9 cellular contexts compared by ENCODE assay signal in genomic region chr7:102064361-102065025, GRCh38.
DNase-seq lines count a peak whose midpoint lies in the region; ATAC-seq and TF ChIP-seq lines count a peak whose summit lies in the region.
"Had no signal": no experiment of that assay in that cellular context is flagged by ENCODE, and none has a peak within 500 bp of the region (broad histone marks: within the 10 kb centered on the region; RNA-seq: fewer than 3 reads in every experiment).

No MANE protein-coding gene starts in this region.

- no peak for TF ChIP-seq CTCF in mucosa of descending colon (IDR thresholded peaks at IDR 0.05)
- no peak for TF ChIP-seq CTCF in osteocyte (IDR thresholded peaks at IDR 0.05)

- peaks cover 20% of the 10 kb centered on the region for H3K36me3 Mint-ChIP-seq in dendritic cell treated with granulocyte-macrophage colony-stimulating factor and Interleukin-4, amounts not matched to agents 40 ng/mL and 50 ng/mL, for 4 days (ENCODE audit: low read depth)
- H3K36me3 Mint-ChIP-seq in osteocyte (ENCODE audit: unreplicated experiment): peaks cover 4% of the 10 kb centered on the region
- peaks cover 18% of the 10 kb centered on the region for H3K36me3 Mint-ChIP-seq in activated T-cell treated with anti-CD3 and anti-CD28 coated beads, Interleukin-2, amount 50 U/mL, for 24 hours (ENCODE audit: low read depth)

- H3K4me1 ChIP-seq in mucosa of descending colon (ENCODE audit: low read depth): peaks cover 11% of the 10 kb centered on the region
- H3K4me1 ChIP-seq: breast epithelium had no signal

- intact Hi-C loops in dendritic cell treated with granulocyte-macrophage colony-stimulating factor and Interleukin-4, amounts not matched to agents 40 ng/mL and 50 ng/mL, for 4 days (cut with micrococcal nuclease): loop anchor here (10.0 kb wide), 1 partner anchor 70 kb away; no protein-coding TSS in a partner anchor
- intact Hi-C loops in mucosa of descending colon (cut with DNase I, micrococcal nuclease): no loop called here

- H3K9me3 Mint-ChIP-seq in dendritic cell treated with granulocyte-macrophage colony-stimulating factor and Interleukin-4, amounts not matched to agents 40 ng/mL and 50 ng/mL, for 4 days: no peaks in the 10 kb centered on the region
- H3K9me3 Mint-ChIP-seq in osteocyte (ENCODE audit: unreplicated experiment): no peaks in the 10 kb centered on the region
- H3K9me3 Mint-ChIP-seq in activated T-cell treated with anti-CD3 and anti-CD28 coated beads, Interleukin-2, amount 50 U/mL, for 24 hours: no peaks in the 10 kb centered on the region

- H3K27ac Mint-ChIP-seq in dendritic cell treated with granulocyte-macrophage colony-stimulating factor and Interleukin-4, amounts not matched to agents 40 ng/mL and 50 ng/mL, for 4 days: peak overlapping the region; percentile 81
- no peak overlapping the region for H3K27ac Mint-ChIP-seq in osteocyte (ENCODE audit: unreplicated experiment)
- no peak overlapping the region for H3K27ac Mint-ChIP-seq in activated T-cell treated with anti-CD3 and anti-CD28 coated beads, Interleukin-2, amount 50 U/mL, for 24 hours

- peak overlapping the region; percentile 64 for H3K4me3 Mint-ChIP-seq in dendritic cell treated with granulocyte-macrophage colony-stimulating factor and Interleukin-4, amounts not matched to agents 40 ng/mL and 50 ng/mL, for 4 days
- no peak overlapping the region for H3K4me3 Mint-ChIP-seq in osteocyte (ENCODE audit: unreplicated experiment)
- H3K4me3 Mint-ChIP-seq in activated T-cell treated with anti-CD3 and anti-CD28 coated beads, Interleukin-2, amount 50 U/mL, for 24 hours: no peak overlapping the region

- no peaks in the 10 kb centered on the region for H3K27me3 Mint-ChIP-seq in dendritic cell treated with granulocyte-macrophage colony-stimulating factor and Interleukin-4, amounts not matched to agents 40 ng/mL and 50 ng/mL, for 4 days
- H3K27me3 Mint-ChIP-seq in osteocyte (ENCODE audit: unreplicated experiment): no peaks in the 10 kb centered on the region
- H3K27me3 Mint-ChIP-seq in activated T-cell treated with anti-CD3 and anti-CD28 coated beads, Interleukin-2, amount 50 U/mL, for 24 hours: no peaks in the 10 kb centered on the region

- peak; percentile 56 for ATAC-seq in mucosa of descending colon

- H3K36me3 ChIP-seq in mucosa of descending colon (ENCODE audit: low read depth): no peaks in the 10 kb centered on the region
- H3K36me3 ChIP-seq: breast epithelium had no signal

- peak; percentile 92 for DNase-seq in CD1c-positive myeloid dendritic cell (ENCODE audit: extremely low spot score)
- peak; percentile 91 for DNase-seq in MV-4-11 (lab: John Stamatoyannopoulos, UW)
- DNase-seq in mucosa of descending colon: no peak
- no peak for DNase-seq in osteocyte (ENCODE audit: extremely low spot score, unreplicated experiment)
- DNase-seq in activated T-cell treated with anti-CD3 and anti-CD28 coated beads, Interleukin-2, amount 50 U/mL, for 24 hours: no peak
- no peak for DNase-seq in AG08395 (ENCODE audit: low spot score)
- no peak for DNase-seq in OCI-M2 (lab: John Stamatoyannopoulos, UW; ENCODE audit: unreplicated experiment)

- no peaks in the 10 kb centered on the region for H3K9me3 ChIP-seq in mucosa of descending colon
- H3K9me3 ChIP-seq: breast epithelium had no signal

- no peak overlapping the region for H3K4me3 ChIP-seq in mucosa of descending colon
- H3K4me3 ChIP-seq: breast epithelium had no signal

- H3K4me1 Mint-ChIP-seq in dendritic cell treated with granulocyte-macrophage colony-stimulating factor and Interleukin-4, amounts not matched to agents 40 ng/mL and 50 ng/mL, for 4 days (ENCODE audit: low read depth): peaks cover 42% of the 10 kb centered on the region
- peaks cover 11% of the 10 kb centered on the region for H3K4me1 Mint-ChIP-seq in osteocyte (ENCODE audit: unreplicated experiment)
- peaks cover 7% of the 10 kb centered on the region for H3K4me1 Mint-ChIP-seq in activated T-cell treated with anti-CD3 and anti-CD28 coated beads, Interleukin-2, amount 50 U/mL, for 24 hours (ENCODE audit: low read depth)

Comparison
In these comparisons a context has a peak if more than half of its experiments do, and no peak if none do; other contexts are left out.
1. DNase-seq: peak in CD1c-positive myeloid dendritic cell (single experiment) and MV-4-11 (single experiment); none in mucosa of descending colon (0 of 3), osteocyte (single experiment), activated T-cell treated with anti-CD3 and anti-CD28 coated beads, Interleukin-2, amount 50 U/mL, for 24 hours (single experiment), AG08395 (single experiment) and OCI-M2 (single experiment).